ENCODE assay signal across 1 cellular context in the genomic region with DNA sequence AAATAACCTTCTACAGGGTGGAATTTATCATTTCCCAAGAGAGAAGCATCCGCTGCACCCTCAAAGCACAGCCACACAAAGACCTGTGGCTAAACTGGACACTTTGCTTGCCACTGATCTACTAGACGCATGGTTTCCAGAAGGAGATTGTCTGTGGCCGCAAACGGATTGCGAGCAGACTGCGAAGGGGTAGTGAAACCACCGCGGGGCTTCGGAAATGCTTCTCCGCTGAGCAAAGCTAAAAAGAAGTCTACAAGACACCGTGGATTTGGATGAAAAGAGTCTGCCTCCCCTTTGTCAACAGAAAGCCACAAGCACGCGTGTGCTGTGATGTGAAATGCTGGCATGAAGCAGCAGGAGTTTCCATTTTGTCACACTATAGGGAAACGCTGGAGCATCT.
TF ChIP-seq lines count a peak whose summit lies in the region.

No MANE protein-coding gene starts in this region.

TF ChIP-seq in K562, 482 proteins besides CTCF, POLR2A, EP300 and RAD21 (continued from another document):
- TF ChIP-seq SMARCB1 (IDR thresholded peaks at IDR 0.05; ENCODE audit: insufficient read length, low read depth) (no peak), HLTF (IDR thresholded peaks at IDR 0.05) (no peak), NEUROD1 (IDR thresholded peaks at IDR 0.05; ENCODE audit: borderline replicate concordance, low read depth, low read length, partially characterized antibody) (no peak), ELF2 (CRISPR knock-in tag; IDR thresholded peaks at IDR 0.05) (no peak), ZNF668 (CRISPR knock-in tag; IDR thresholded peaks at IDR 0.05) (no peak), MAFK (IDR thresholded peaks at IDR 0.05; ENCODE audit: low read length) (no peak), U2AF2 (optimal IDR thresholded peaks at IDR 0.05; ENCODE audit: low read depth, low read length) (no peak), XRCC4 (IDR thresholded peaks at IDR 0.05; ENCODE audit: extremely low read depth, insufficient read depth, insufficient read length) (no peak)
- TF ChIP-seq, protein P1, sequence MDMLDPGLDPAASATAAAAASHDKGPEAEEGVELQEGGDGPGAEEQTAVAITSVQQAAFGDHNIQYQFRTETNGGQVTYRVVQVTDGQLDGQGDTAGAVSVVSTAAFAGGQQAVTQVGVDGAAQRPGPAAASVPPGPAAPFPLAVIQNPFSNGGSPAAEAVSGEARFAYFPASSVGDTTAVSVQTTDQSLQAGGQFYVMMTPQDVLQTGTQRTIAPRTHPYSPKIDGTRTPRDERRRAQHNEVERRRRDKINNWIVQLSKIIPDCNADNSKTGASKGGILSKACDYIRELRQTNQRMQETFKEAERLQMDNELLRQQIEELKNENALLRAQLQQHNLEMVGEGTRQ (CRISPR knock-in tag; IDR thresholded peaks at IDR 0.05): no peak
- TF ChIP-seq, protein P2, sequence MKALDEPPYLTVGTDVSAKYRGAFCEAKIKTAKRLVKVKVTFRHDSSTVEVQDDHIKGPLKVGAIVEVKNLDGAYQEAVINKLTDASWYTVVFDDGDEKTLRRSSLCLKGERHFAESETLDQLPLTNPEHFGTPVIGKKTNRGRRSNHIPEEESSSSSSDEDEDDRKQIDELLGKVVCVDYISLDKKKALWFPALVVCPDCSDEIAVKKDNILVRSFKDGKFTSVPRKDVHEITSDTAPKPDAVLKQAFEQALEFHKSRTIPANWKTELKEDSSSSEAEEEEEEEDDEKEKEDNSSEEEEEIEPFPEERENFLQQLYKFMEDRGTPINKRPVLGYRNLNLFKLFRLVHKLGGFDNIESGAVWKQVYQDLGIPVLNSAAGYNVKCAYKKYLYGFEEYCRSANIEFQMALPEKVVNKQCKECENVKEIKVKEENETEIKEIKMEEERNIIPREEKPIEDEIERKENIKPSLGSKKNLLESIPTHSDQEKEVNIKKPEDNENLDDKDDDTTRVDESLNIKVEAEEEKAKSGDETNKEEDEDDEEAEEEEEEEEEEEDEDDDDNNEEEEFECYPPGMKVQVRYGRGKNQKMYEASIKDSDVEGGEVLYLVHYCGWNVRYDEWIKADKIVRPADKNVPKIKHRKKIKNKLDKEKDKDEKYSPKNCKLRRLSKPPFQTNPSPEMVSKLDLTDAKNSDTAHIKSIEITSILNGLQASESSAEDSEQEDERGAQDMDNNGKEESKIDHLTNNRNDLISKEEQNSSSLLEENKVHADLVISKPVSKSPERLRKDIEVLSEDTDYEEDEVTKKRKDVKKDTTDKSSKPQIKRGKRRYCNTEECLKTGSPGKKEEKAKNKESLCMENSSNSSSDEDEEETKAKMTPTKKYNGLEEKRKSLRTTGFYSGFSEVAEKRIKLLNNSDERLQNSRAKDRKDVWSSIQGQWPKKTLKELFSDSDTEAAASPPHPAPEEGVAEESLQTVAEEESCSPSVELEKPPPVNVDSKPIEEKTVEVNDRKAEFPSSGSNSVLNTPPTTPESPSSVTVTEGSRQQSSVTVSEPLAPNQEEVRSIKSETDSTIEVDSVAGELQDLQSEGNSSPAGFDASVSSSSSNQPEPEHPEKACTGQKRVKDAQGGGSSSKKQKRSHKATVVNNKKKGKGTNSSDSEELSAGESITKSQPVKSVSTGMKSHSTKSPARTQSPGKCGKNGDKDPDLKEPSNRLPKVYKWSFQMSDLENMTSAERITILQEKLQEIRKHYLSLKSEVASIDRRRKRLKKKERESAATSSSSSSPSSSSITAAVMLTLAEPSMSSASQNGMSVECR (CRISPR knock-in tag; IDR thresholded peaks at IDR 0.05): no peak
TF ChIP-seq in K562: peak in this region for 0.
